In the genomic region with DNA sequence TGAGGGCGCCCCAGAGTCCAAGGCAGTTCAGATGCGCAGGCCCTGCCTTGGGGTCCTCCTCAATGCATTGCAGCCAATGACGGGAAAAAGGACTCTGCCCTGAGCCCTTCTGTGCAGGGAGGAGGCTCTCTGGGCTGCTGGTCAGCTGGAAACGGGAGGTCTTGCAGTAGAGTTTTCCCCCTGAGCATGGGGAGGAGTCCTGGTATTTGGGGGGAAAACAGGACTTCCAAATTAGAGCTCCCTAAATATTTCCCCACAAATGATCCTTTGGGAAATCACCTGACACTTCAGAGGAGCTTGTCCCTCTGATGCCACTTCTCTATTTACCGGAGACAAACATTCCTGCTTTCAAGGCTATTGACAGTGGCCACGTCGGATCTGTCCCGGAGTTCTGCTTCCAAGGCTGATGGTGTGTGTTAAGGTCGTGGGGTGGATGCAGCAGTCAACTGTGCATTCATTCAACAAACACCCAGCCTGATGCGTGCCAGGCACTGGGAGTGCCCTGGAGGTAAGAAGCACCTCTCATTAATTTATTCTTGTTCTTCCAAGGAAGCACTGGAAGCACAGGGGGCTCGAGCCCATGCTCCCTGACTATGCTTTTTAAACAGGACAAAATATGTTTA, we compare ENCODE assay signal across 1 cellular context.
TF ChIP-seq lines count a peak whose summit lies in the region.

No MANE protein-coding gene starts in this region.

TF ChIP-seq in HepG2, 621 proteins besides CTCF, POLR2A, EP300 and RAD21 (continued from another document and continues in another):
- TF ChIP-seq, protein P1, sequence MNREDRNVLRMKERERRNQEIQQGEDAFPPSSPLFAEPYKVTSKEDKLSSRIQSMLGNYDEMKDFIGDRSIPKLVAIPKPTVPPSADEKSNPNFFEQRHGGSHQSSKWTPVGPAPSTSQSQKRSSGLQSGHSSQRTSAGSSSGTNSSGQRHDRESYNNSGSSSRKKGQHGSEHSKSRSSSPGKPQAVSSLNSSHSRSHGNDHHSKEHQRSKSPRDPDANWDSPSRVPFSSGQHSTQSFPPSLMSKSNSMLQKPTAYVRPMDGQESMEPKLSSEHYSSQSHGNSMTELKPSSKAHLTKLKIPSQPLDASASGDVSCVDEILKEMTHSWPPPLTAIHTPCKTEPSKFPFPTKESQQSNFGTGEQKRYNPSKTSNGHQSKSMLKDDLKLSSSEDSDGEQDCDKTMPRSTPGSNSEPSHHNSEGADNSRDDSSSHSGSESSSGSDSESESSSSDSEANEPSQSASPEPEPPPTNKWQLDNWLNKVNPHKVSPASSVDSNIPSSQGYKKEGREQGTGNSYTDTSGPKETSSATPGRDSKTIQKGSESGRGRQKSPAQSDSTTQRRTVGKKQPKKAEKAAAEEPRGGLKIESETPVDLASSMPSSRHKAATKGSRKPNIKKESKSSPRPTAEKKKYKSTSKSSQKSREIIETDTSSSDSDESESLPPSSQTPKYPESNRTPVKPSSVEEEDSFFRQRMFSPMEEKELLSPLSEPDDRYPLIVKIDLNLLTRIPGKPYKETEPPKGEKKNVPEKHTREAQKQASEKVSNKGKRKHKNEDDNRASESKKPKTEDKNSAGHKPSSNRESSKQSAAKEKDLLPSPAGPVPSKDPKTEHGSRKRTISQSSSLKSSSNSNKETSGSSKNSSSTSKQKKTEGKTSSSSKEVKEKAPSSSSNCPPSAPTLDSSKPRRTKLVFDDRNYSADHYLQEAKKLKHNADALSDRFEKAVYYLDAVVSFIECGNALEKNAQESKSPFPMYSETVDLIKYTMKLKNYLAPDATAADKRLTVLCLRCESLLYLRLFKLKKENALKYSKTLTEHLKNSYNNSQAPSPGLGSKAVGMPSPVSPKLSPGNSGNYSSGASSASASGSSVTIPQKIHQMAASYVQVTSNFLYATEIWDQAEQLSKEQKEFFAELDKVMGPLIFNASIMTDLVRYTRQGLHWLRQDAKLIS (CRISPR knock-in tag; IDR thresholded peaks at IDR 0.05): no peak
- TF ChIP-seq, protein P2, sequence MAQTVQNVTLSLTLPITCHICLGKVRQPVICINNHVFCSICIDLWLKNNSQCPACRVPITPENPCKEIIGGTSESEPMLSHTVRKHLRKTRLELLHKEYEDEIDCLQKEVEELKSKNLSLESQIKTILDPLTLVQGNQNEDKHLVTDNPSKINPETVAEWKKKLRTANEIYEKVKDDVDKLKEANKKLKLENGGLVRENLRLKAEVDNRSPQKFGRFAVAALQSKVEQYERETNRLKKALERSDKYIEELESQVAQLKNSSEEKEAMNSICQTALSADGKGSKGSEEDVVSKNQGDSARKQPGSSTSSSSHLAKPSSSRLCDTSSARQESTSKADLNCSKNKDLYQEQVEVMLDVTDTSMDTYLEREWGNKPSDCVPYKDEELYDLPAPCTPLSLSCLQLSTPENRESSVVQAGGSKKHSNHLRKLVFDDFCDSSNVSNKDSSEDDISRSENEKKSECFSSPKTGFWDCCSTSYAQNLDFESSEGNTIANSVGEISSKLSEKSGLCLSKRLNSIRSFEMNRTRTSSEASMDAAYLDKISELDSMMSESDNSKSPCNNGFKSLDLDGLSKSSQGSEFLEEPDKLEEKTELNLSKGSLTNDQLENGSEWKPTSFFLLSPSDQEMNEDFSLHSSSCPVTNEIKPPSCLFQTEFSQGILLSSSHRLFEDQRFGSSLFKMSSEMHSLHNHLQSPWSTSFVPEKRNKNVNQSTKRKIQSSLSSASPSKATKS (CRISPR knock-in tag; IDR thresholded peaks at IDR 0.05): peak; percentile 87; the same call in 1 of the 2 replicates
- TF ChIP-seq ZNF543 (CRISPR knock-in tag; IDR thresholded peaks at IDR 0.05): no peak
- TF ChIP-seq ZNF547 (CRISPR knock-in tag; IDR thresholded peaks at IDR 0.05): no peak
- peak; percentile 53; the same call in 1 of the 2 replicates for TF ChIP-seq SNAI1 (CRISPR knock-in tag; IDR thresholded peaks at IDR 0.05; ENCODE audit: borderline replicate concordance)
- TF ChIP-seq SYNCRIP (IDR thresholded peaks at IDR 0.05; ENCODE audit: insufficient read depth, low read depth, low read length): no peak
- no peak for TF ChIP-seq ZNF674 (CRISPR knock-in tag; IDR thresholded peaks at IDR 0.05; ENCODE audit: low read depth)
- TF ChIP-seq ZSCAN29 (CRISPR knock-in tag; conservative IDR thresholded peaks at IDR 0.05): no peak
- no peak for TF ChIP-seq ZNF34 (CRISPR knock-in tag; IDR thresholded peaks at IDR 0.05; ENCODE audit: borderline replicate concordance)
- TF ChIP-seq ZBTB7B (CRISPR knock-in tag; IDR thresholded peaks at IDR 0.05): peak; percentile 97
- TF ChIP-seq SIN3A (IDR thresholded peaks at IDR 0.05; ENCODE audit: borderline replicate concordance, low read depth, low read length): no peak
- peak; percentile 92 for TF ChIP-seq SOX5 (CRISPR knock-in tag; IDR thresholded peaks at IDR 0.05; ENCODE audit: borderline replicate concordance)
- peak; percentile 79; the same call in 1 of the 2 replicates for TF ChIP-seq JUN (CRISPR knock-in tag; IDR thresholded peaks at IDR 0.05)
- peak; percentile 37; the same call in 1 of the 2 replicates for TF ChIP-seq YEATS2 (CRISPR knock-in tag; IDR thresholded peaks at IDR 0.05; ENCODE audit: borderline replicate concordance)
- TF ChIP-seq, protein P3, sequence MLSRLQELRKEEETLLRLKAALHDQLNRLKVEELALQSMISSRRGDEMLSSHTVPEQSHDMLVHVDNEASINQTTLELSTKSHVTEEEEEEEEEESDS (CRISPR knock-in tag; IDR thresholded peaks at IDR 0.05; ENCODE audit: borderline replicate concordance): 0 out of 2 replicates have a peak, but pooled peaks have one; percentile 58
- no peak for TF ChIP-seq NFE2 (CRISPR knock-in tag; IDR thresholded peaks at IDR 0.05)
- TF ChIP-seq, protein P4, sequence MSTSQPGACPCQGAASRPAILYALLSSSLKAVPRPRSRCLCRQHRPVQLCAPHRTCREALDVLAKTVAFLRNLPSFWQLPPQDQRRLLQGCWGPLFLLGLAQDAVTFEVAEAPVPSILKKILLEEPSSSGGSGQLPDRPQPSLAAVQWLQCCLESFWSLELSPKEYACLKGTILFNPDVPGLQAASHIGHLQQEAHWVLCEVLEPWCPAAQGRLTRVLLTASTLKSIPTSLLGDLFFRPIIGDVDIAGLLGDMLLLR (CRISPR knock-in tag; IDR thresholded peaks at IDR 0.05): no peak; the same call in 1 of the 2 replicates
- no peak for TF ChIP-seq ZNF382 (CRISPR knock-in tag; IDR thresholded peaks at IDR 0.05; ENCODE audit: borderline replicate concordance)
- peak; percentile 91 for TF ChIP-seq NR2F6 (IDR thresholded peaks at IDR 0.05)
- peak; percentile 96 for TF ChIP-seq NR2F6 (CRISPR knock-in tag; IDR thresholded peaks at IDR 0.05)
- no peak for TF ChIP-seq ZNF282 (IDR thresholded peaks at IDR 0.05; ENCODE audit: partially characterized antibody)
- TF ChIP-seq, protein P5, sequence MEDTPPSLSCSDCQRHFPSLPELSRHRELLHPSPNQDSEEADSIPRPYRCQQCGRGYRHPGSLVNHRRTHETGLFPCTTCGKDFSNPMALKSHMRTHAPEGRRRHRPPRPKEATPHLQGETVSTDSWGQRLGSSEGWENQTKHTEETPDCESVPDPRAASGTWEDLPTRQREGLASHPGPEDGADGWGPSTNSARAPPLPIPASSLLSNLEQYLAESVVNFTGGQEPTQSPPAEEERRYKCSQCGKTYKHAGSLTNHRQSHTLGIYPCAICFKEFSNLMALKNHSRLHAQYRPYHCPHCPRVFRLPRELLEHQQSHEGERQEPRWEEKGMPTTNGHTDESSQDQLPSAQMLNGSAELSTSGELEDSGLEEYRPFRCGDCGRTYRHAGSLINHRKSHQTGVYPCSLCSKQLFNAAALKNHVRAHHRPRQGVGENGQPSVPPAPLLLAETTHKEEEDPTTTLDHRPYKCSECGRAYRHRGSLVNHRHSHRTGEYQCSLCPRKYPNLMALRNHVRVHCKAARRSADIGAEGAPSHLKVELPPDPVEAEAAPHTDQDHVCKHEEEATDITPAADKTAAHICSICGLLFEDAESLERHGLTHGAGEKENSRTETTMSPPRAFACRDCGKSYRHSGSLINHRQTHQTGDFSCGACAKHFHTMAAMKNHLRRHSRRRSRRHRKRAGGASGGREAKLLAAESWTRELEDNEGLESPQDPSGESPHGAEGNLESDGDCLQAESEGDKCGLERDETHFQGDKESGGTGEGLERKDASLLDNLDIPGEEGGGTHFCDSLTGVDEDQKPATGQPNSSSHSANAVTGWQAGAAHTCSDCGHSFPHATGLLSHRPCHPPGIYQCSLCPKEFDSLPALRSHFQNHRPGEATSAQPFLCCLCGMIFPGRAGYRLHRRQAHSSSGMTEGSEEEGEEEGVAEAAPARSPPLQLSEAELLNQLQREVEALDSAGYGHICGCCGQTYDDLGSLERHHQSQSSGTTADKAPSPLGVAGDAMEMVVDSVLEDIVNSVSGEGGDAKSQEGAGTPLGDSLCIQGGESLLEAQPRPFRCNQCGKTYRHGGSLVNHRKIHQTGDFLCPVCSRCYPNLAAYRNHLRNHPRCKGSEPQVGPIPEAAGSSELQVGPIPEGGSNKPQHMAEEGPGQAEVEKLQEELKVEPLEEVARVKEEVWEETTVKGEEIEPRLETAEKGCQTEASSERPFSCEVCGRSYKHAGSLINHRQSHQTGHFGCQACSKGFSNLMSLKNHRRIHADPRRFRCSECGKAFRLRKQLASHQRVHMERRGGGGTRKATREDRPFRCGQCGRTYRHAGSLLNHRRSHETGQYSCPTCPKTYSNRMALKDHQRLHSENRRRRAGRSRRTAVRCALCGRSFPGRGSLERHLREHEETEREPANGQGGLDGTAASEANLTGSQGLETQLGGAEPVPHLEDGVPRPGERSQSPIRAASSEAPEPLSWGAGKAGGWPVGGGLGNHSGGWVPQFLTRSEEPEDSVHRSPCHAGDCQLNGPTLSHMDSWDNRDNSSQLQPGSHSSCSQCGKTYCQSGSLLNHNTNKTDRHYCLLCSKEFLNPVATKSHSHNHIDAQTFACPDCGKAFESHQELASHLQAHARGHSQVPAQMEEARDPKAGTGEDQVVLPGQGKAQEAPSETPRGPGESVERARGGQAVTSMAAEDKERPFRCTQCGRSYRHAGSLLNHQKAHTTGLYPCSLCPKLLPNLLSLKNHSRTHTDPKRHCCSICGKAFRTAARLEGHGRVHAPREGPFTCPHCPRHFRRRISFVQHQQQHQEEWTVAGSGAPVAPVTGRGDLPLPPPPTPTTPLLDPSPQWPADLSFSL (CRISPR knock-in tag; IDR thresholded peaks at IDR 0.05): no peak
- no peak for TF ChIP-seq ZNF207 (IDR thresholded peaks at IDR 0.05; ENCODE audit: borderline replicate concordance)
- no peak for TF ChIP-seq ZFP62 (CRISPR knock-in tag; IDR thresholded peaks at IDR 0.05)
- TF ChIP-seq, protein P6, sequence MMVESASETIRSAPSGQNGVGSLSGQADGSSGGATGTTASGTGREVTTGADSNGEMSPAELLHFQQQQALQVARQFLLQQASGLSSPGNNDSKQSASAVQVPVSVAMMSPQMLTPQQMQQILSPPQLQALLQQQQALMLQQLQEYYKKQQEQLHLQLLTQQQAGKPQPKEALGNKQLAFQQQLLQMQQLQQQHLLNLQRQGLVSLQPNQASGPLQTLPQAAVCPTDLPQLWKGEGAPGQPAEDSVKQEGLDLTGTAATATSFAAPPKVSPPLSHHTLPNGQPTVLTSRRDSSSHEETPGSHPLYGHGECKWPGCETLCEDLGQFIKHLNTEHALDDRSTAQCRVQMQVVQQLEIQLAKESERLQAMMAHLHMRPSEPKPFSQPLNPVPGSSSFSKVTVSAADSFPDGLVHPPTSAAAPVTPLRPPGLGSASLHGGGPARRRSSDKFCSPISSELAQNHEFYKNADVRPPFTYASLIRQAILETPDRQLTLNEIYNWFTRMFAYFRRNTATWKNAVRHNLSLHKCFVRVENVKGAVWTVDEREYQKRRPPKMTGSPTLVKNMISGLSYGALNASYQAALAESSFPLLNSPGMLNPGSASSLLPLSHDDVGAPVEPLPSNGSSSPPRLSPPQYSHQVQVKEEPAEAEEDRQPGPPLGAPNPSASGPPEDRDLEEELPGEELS (CRISPR knock-in tag; IDR thresholded peaks at IDR 0.05): peak; percentile 99
- TF ChIP-seq EHMT2 (IDR thresholded peaks at IDR 0.05; ENCODE audit: borderline replicate concordance, low read depth, low read length): no peak
- TF ChIP-seq ZNF234 (CRISPR knock-in tag; conservative IDR thresholded peaks at IDR 0.05): no peak
- no peak for TF ChIP-seq ZNF337 (CRISPR knock-in tag; IDR thresholded peaks at IDR 0.05; ENCODE audit: borderline replicate concordance, low read depth)
- TF ChIP-seq MTF1 (CRISPR knock-in tag; IDR thresholded peaks at IDR 0.05): no peak
- peak; percentile 77; the same call in 1 of the 2 replicates for TF ChIP-seq KDM6A (CRISPR knock-in tag; IDR thresholded peaks at IDR 0.05; ENCODE audit: low read depth)
- peak; percentile 88; the same call in 1 of the 2 replicates for TF ChIP-seq DNMT3B (CRISPR knock-in tag; conservative IDR thresholded peaks at IDR 0.05)
- TF ChIP-seq ZNF17 (CRISPR knock-in tag; IDR thresholded peaks at IDR 0.05): no peak
- no peak for TF ChIP-seq MAFK (conservative IDR thresholded peaks at IDR 0.05 in 1 of 2, IDR thresholded peaks at IDR 0.05 in 1 of 2; ENCODE audit: low read length in 2 of 2)
- TF ChIP-seq ZNF251 (CRISPR knock-in tag; IDR thresholded peaks at IDR 0.05): no peak
- TF ChIP-seq ZEB1 (IDR thresholded peaks at IDR 0.05; ENCODE audit: insufficient replicate concordance, low read depth): peak; percentile 93
- peak; percentile 96 for TF ChIP-seq FOXK1 (CRISPR knock-in tag; IDR thresholded peaks at IDR 0.05; ENCODE audit: borderline replicate concordance, low read depth)
- TF ChIP-seq MXI1 (IDR thresholded peaks at IDR 0.05; ENCODE audit: borderline replicate concordance, low read depth, low read length): peak; percentile 65; the same call in 2 of the 3 replicates
- peak; percentile 84; the same call in 1 of the 2 replicates for TF ChIP-seq TCF7L2 (IDR thresholded peaks at IDR 0.05; ENCODE audit: low read depth, low read length)
- peak; percentile 83; the same call in 1 of the 2 replicates for TF ChIP-seq SMYD3 (CRISPR knock-in tag; IDR thresholded peaks at IDR 0.05)
- TF ChIP-seq ERF (CRISPR knock-in tag; IDR thresholded peaks at IDR 0.05): peak; percentile 89
- TF ChIP-seq, protein P7, sequence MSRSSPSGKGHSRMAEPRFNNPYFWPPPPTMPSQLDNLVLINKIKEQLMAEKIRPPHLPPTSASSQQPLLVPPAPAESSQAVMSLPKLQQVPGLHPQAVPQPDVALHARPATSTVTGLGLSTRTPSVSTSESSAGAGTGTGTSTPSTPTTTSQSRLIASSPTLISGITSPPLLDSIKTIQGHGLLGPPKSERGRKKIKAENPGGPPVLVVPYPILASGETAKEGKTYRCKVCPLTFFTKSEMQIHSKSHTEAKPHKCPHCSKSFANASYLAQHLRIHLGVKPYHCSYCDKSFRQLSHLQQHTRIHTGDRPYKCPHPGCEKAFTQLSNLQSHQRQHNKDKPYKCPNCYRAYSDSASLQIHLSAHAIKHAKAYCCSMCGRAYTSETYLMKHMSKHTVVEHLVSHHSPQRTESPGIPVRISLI (CRISPR knock-in tag; IDR thresholded peaks at IDR 0.05; ENCODE audit: borderline replicate concordance): no peak
- TF ChIP-seq, protein P8, sequence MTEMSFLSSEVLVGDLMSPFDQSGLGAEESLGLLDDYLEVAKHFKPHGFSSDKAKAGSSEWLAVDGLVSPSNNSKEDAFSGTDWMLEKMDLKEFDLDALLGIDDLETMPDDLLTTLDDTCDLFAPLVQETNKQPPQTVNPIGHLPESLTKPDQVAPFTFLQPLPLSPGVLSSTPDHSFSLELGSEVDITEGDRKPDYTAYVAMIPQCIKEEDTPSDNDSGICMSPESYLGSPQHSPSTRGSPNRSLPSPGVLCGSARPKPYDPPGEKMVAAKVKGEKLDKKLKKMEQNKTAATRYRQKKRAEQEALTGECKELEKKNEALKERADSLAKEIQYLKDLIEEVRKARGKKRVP (CRISPR knock-in tag; IDR thresholded peaks at IDR 0.05): peak in 1 of 2 experiments; percentile 89; a peak in 2 of 4 replicates
- peak; percentile 54 for TF ChIP-seq KMT2A (CRISPR knock-in tag; IDR thresholded peaks at IDR 0.05)
